Comparison of ENCODE assay signal across 8 cellular contexts in genomic region chr11:32891657-32892354, GRCh38. TPM values are rescaled to one million over a fixed set of nuclear protein-coding genes. Genes with fewer than 3 reads are reported as not detected.
DNase-seq lines count a peak whose midpoint lies in the region; ATAC-seq, FAIRE-seq and TF ChIP-seq lines count a peak whose summit lies in the region.

No MANE protein-coding gene starts in this region.

- CTCF ChIA-PET in endothelial cell of umbilical vein (lab: Charles Lee) = interaction anchor here (0.6 to 3.0 kb wide), 4 partner anchors 14 to 174 kb away, joined by 3 to 14 read pairs (median 4); no protein-coding TSS in a partner anchor

- POLR2A ChIA-PET in endothelial cell of umbilical vein (lab: Charles Lee) = interaction anchor here (0.8 kb wide), 1 partner anchor 147 kb away, joined by 3 read pairs; the partner anchor contains the start of gene TCP11L1

- H3K27me3 ChIP-seq in BLaER1 treated with 17β-estradiol and CSF1 and Interleukin-3, amounts not matched to agents 10 nM and 100 nM = no peaks in the 10 kb centered on the region
- H3K27me3 ChIP-seq in H9 (ENCODE audit: insufficient read depth, low read length) (no peaks in the 10 kb centered on the region), endothelial cell of umbilical vein (ENCODE audit: control insufficient read depth in 2 of 2, insufficient read depth in 2 of 2, low read length in 2 of 2) (no peaks in the 10 kb centered on the region), neuronal stem cell (ENCODE audit: control insufficient read depth in 3 of 3, insufficient read depth in 3 of 3, low read depth in 1 of 3, low read length in 3 of 3) (no peaks in the 10 kb centered on the region)

- peak; percentile 26 for FAIRE-seq in endothelial cell of umbilical vein (lab: Jason Lieb, UNC)

- TF ChIP-seq CTCF in H9 (conservative IDR thresholded peaks at IDR 0.05) (no peak), endothelial cell of umbilical vein (IDR thresholded peaks at IDR 0.05; ENCODE audit: extremely low read depth in 1 of 2, insufficient read depth in 1 of 2, low read depth in 1 of 2, low read length in 2 of 2) (no peak)

- H4K91ac ChIP-seq in H9 (ENCODE audit: insufficient read length, low read depth, low read length) (no peak overlapping the region), neuronal stem cell (ENCODE audit: low read depth, low read length, poor library complexity) (no peak overlapping the region)

- peak overlapping the region; percentile 74 to 93 for H3K4me3 Mint-ChIP-seq in H9

- H3K9me3 ChIP-seq in BLaER1 treated with 17β-estradiol and CSF1 and Interleukin-3, amounts not matched to agents 10 nM and 100 nM (replicated peaks in 1 of 11) = peaks cover 7 to 18% (median 14%) of the 10 kb centered on the region in 11 experiments; a peak in 17 of 22 replicates
- H3K9me3 ChIP-seq in H9 (ENCODE audit: control insufficient read depth, low read depth, low read length) = no peaks in the 10 kb centered on the region
- no peaks in the 10 kb centered on the region for H3K9me3 ChIP-seq in endothelial cell of umbilical vein (replicated peaks; ENCODE audit: control insufficient read depth, insufficient read depth, low read length)
- H3K9me3 ChIP-seq in neuronal stem cell (replicated peaks in 1 of 2; ENCODE audit: control insufficient read depth in 2 of 2, insufficient read depth in 1 of 2, low read depth in 1 of 2, low read length in 2 of 2) = peaks cover 0 to 2% of the 10 kb centered on the region in 2 donors

- H3K27ac Mint-ChIP-seq in H9 = peak overlapping the region; percentile 55 to 100 (median 100)

- H3K18ac ChIP-seq in H9 (ENCODE audit: insufficient read length, low read depth, low read length) (peak overlapping the region; percentile 52), neuronal stem cell (ENCODE audit: low read length) (no peak overlapping the region)

- H3K36me3 ChIP-seq in BLaER1 treated with 17β-estradiol and CSF1 and Interleukin-3, amounts not matched to agents 10 nM and 100 nM = peaks cover 0 to 12% (median 0%) of the 10 kb centered on the region in 11 experiments; a peak in 6 of 22 replicates
- H3K36me3 ChIP-seq in endothelial cell of umbilical vein (ENCODE audit: control insufficient read depth in 2 of 2, extremely low read depth in 1 of 2, insufficient read depth in 2 of 2, low read length in 2 of 2) (no peaks in the 10 kb centered on the region), neuronal stem cell (replicated peaks in 1 of 2; ENCODE audit: control insufficient read depth in 2 of 2, insufficient read depth in 2 of 2, low read length in 2 of 2) (peaks cover 0 to 3% of the 10 kb centered on the region in 2 donors)

- H2BK120ac ChIP-seq in H9 (ENCODE audit: low read depth, low read length, poor library complexity, severe bottlenecking) = no peak overlapping the region
- H2BK120ac ChIP-seq in neuronal stem cell (ENCODE audit: low read depth, low read length) = peak overlapping the region; percentile 94

- H3T11ph ChIP-seq in H9 (ENCODE audit: low read length) = no peak overlapping the region

- H3K9ac ChIP-seq in BLaER1 treated with 17β-estradiol and CSF1 and Interleukin-3, amounts not matched to agents 10 nM and 100 nM = peak overlapping the region; percentile 94 to 99 (median 97)
- H3K9ac ChIP-seq in H9 (ENCODE audit: extremely low read depth, insufficient read length, low read length) (peak overlapping the region; percentile 85), endothelial cell of umbilical vein (replicated peaks; ENCODE audit: extremely low read depth, insufficient read depth, low read length) (peak overlapping the region; percentile 86), neuronal stem cell (ENCODE audit: low read depth, low read length, poor library complexity) (peak overlapping the region; percentile 88)

- no peak overlapping the region for H2BK12ac ChIP-seq in H9 (ENCODE audit: insufficient read length, low read depth, low read length)
- H2BK12ac ChIP-seq in neuronal stem cell (ENCODE audit: low read length) = no peak overlapping the region

- H3K23ac ChIP-seq in H9 (ENCODE audit: insufficient read length, low read depth, low read length) = no peak overlapping the region
- H3K23ac ChIP-seq in neuronal stem cell (ENCODE audit: low read depth, low read length, poor library complexity) = no peak overlapping the region

- no peak overlapping the region for H2BK15ac ChIP-seq in H9 (ENCODE audit: low read depth, low read length)
- H2BK15ac ChIP-seq in neuronal stem cell (ENCODE audit: low read length) = no peak overlapping the region

- H3K27me3 Mint-ChIP-seq in H9 (ENCODE audit: low read depth) = no peaks in the 10 kb centered on the region

- peak overlapping the region; percentile 76 to 93 (median 84) for H3K4me2 ChIP-seq in BLaER1 treated with 17β-estradiol and CSF1 and Interleukin-3, amounts not matched to agents 10 nM and 100 nM
- peak overlapping the region; percentile 79 for H3K4me2 ChIP-seq in H9 (ENCODE audit: insufficient read depth, insufficient read length, low read length)
- peak overlapping the region; percentile 90 for H3K4me2 ChIP-seq in endothelial cell of umbilical vein (ENCODE audit: insufficient read depth, low read length)
- H3K4me2 ChIP-seq in neuronal stem cell (ENCODE audit: insufficient read depth, low read length, poor library complexity, severe bottlenecking) = peak overlapping the region; percentile 86

- H3K4ac ChIP-seq in H9 (ENCODE audit: low read depth, low read length) = no peak overlapping the region; the same call in 1 of the 2 replicates
- H3K4ac ChIP-seq in neuronal stem cell (ENCODE audit: low read length) = no peak overlapping the region

- H4K8ac ChIP-seq in H9 (replicated peaks; ENCODE audit: insufficient read length, low read depth, low read length) (no peak overlapping the region), neuronal stem cell (ENCODE audit: low read depth, low read length) (no peak overlapping the region)

- no CpG with 5 or more reads among the region's 10 CpGs for WGBS in H9 (ENCODE audit: extremely low coverage, insufficient read length, low lambda C conversion rate)
- WGBS in neuronal stem cell (ENCODE audit: extremely low coverage in 2 of 2, insufficient read length in 2 of 2, insufficient replicate concordance in 1 of 2), 2 donors = no CpG with 5 or more reads among the region's 10 CpGs

- no peak overlapping the region for H2BK20ac ChIP-seq in H9 (ENCODE audit: low read depth, low read length, poor library complexity, severe bottlenecking)

- no peak for ATAC-seq in GM19328 (IDR thresholded peaks at IDR 0.05; ENCODE audit: unreplicated experiment)

- dilution Hi-C loops in endothelial cell of umbilical vein (cut with MboI; ENCODE audit: extremely low pct_ligation_motif_present, low sequenced_read_pairs) = no loop called here

- BruUV-seq in endothelial cell of umbilical vein (replicated peaks; lab: Mats Ljungman, UMichigan) = TSS peak; percentile 32

- H3K79me2 ChIP-seq in H9 (ENCODE audit: insufficient read depth, low read length) (peaks cover 30% of the 10 kb centered on the region), endothelial cell of umbilical vein (ENCODE audit: control insufficient read depth, insufficient read depth, low read length) (peaks cover 35% of the 10 kb centered on the region)

- no peaks in the 10 kb centered on the region for H3K79me1 ChIP-seq in H9 (ENCODE audit: insufficient read depth, low read depth, low read length, poor library complexity, severe bottlenecking)
- peaks cover 1% of the 10 kb centered on the region for H3K79me1 ChIP-seq in neuronal stem cell (ENCODE audit: low read depth, low read length)

- peak overlapping the region; percentile 95 to 99 (median 97) for H3K27ac ChIP-seq in BLaER1 treated with 17β-estradiol and CSF1 and Interleukin-3, amounts not matched to agents 10 nM and 100 nM
- peak overlapping the region; percentile 76 for H3K27ac ChIP-seq in H9 (ENCODE audit: insufficient read length, low read depth, low read length)
- peak overlapping the region; percentile 81 for H3K27ac ChIP-seq in endothelial cell of umbilical vein (ENCODE audit: insufficient read depth, low read depth, low read length)
- peak overlapping the region; percentile 97 for H3K27ac ChIP-seq in neuronal stem cell (replicated peaks; ENCODE audit: low read length)

- H4K20me1 ChIP-seq in BLaER1 treated with 17β-estradiol and CSF1 and Interleukin-3, amounts not matched to agents 10 nM and 100 nM = peaks cover 0 to 21% (median 17%) of the 10 kb centered on the region in 11 experiments; a peak in 15 of 22 replicates
- no peaks in the 10 kb centered on the region for H4K20me1 ChIP-seq in H9 (ENCODE audit: control insufficient read depth, insufficient read depth, insufficient read length)
- no peaks in the 10 kb centered on the region for H4K20me1 ChIP-seq in endothelial cell of umbilical vein (replicated peaks; ENCODE audit: control insufficient read depth, extremely low read depth, insufficient read depth, low read length)

- no peak overlapping the region for H2AFZ ChIP-seq in H9 (ENCODE audit: low read length)
- H2AFZ ChIP-seq in endothelial cell of umbilical vein (ENCODE audit: low read depth, low read length) = peak overlapping the region; percentile 92
- peak overlapping the region; percentile 95 for H2AFZ ChIP-seq in neuronal stem cell (ENCODE audit: low read length)

- no peak overlapping the region for H4K5ac ChIP-seq in H9 (ENCODE audit: insufficient read length, low read depth, low read length)

- H3K4me1 ChIP-seq in BLaER1 treated with 17β-estradiol and CSF1 and Interleukin-3, amounts not matched to agents 10 nM and 100 nM = peaks cover 21 to 36% (median 31%) of the 10 kb centered on the region in 10 experiments
- no peaks in the 10 kb centered on the region; the same call in 1 of the 2 replicates for H3K4me1 ChIP-seq in H9 (ENCODE audit: insufficient read depth, low read length)
- peaks cover 13% of the 10 kb centered on the region for H3K4me1 ChIP-seq in endothelial cell of umbilical vein (ENCODE audit: control insufficient read depth, extremely low read depth, insufficient read depth, low read length)
- peaks cover 2 to 13% of the 10 kb centered on the region in 2 donors for H3K4me1 ChIP-seq in neuronal stem cell (ENCODE audit: control insufficient read depth in 2 of 2, insufficient read depth in 1 of 2, low read depth in 1 of 2, low read length in 2 of 2)

- no peak overlapping the region for H2BK5ac ChIP-seq in H9 (ENCODE audit: insufficient read length, low read length)
- H2BK5ac ChIP-seq in neuronal stem cell (ENCODE audit: low read length) = peak overlapping the region; percentile 99

- DNase-seq in H9 = no peak
- DNase-seq in RKO (ENCODE audit: low spot score) = peak; percentile 39
- peak; percentile 11 for DNase-seq in endothelial cell of umbilical vein (ENCODE audit: low read depth, low spot score)
- no peak for DNase-seq in neuronal stem cell (ENCODE audit: low spot score)
- no peak for DNase-seq in activated effector memory CD4-positive, alpha-beta T cell treated with anti-CD3 and anti-CD28 coated beads, Interleukin-2, amount 50 U/mL, for 16 hours
- no peak for DNase-seq in putamen (ENCODE audit: low spot score)

- peaks cover 21 to 43% (median 33%) of the 10 kb centered on the region in 3 experiments for H3K36me3 Mint-ChIP-seq in H9 (ENCODE audit: insufficient read depth in 1 of 3, low read depth in 3 of 3)

- H3K14ac ChIP-seq in H9 (ENCODE audit: insufficient read depth, low read length) (peak overlapping the region; percentile 70; the same call in 1 of the 2 replicates), neuronal stem cell (ENCODE audit: low read length) (no peak overlapping the region)

- H2AK5ac ChIP-seq in H9 (ENCODE audit: insufficient read length, low read length) (no peak overlapping the region), neuronal stem cell (ENCODE audit: low read depth, low read length) (no peak overlapping the region)

- peaks cover 33 to 34% of the 10 kb centered on the region in 2 experiments for H3K4me1 Mint-ChIP-seq in H9

- peaks cover 4% of the 10 kb centered on the region for H3K23me2 ChIP-seq in H9 (ENCODE audit: insufficient read length, low read depth, low read length, poor library complexity, severe bottlenecking)

- H3K56ac ChIP-seq in H9 (ENCODE audit: insufficient read length, low read depth, low read length) = no peak overlapping the region

- H3K9me3 Mint-ChIP-seq in H9 = peaks cover 21 to 23% of the 10 kb centered on the region in 2 experiments

- intact Hi-C loops in endothelial cell of umbilical vein (cut with micrococcal nuclease) = loop anchor here (5.0 to 10.0 kb wide), 3 partner anchors 310 to 810 kb away; partner anchors contain the start of genes C11orf91 and EIF3M

- peak overlapping the region; percentile 72 to 97 (median 89) for H3K4me3 ChIP-seq in BLaER1 treated with 17β-estradiol and CSF1 and Interleukin-3, amounts not matched to agents 10 nM and 100 nM
- H3K4me3 ChIP-seq in endothelial cell of umbilical vein (replicated peaks in 1 of 3; ENCODE audit: insufficient read depth in 1 of 3, low read depth in 1 of 3, low read length in 3 of 3) = peak overlapping the region; percentile 50 to 93 (median 64)
- H3K4me3 ChIP-seq in neuronal stem cell (ENCODE audit: low read length in 2 of 2) = peak overlapping the region; percentile 84 to 85

- no peak for TF ChIP-seq POLR2A in endothelial cell of umbilical vein (IDR thresholded peaks at IDR 0.05; ENCODE audit: low read depth, low read length)

- no peaks in the 10 kb centered on the region for H3K9me1 ChIP-seq in endothelial cell of umbilical vein (replicated peaks; ENCODE audit: control insufficient read depth, extremely low read depth, insufficient read depth, low read length)

RNA-seq across cellular contexts. Expression of gene QSER1, which starts 0.8 kb away (rescaled TPM):
- 128 and 139 TPM in 2 replicates for total RNA-seq in H9 (2021)
- 31.1 and 36.6 TPM in 2 replicates for total RNA-seq in endothelial cell of umbilical vein
- 4.1 and 5.5 TPM in 2 replicates for polyA plus RNA-seq in endothelial cell of umbilical vein
- 6.1 TPM in 2 replicates for polyA plus RNA-seq in endothelial cell of umbilical vein (2011; cell fraction: cytosol; rRNA removed)
- 17.3 and 21.8 TPM in 2 replicates for polyA plus RNA-seq in endothelial cell of umbilical vein (2011; cell fraction: nucleus; rRNA removed)
- 15.5 and 19.4 TPM in 2 replicates for polyA plus RNA-seq in endothelial cell of umbilical vein (2012)
- 23.2 and 28.4 TPM in 2 replicates for polyA minus RNA-seq in endothelial cell of umbilical vein
- 54.7 TPM for polyA minus RNA-seq in endothelial cell of umbilical vein (2011; cell fraction: cytosol; rRNA and poly(A)+ RNA removed)
- 28.9 and 37.9 TPM in 2 replicates for polyA minus RNA-seq in endothelial cell of umbilical vein (2011; cell fraction: nucleus; rRNA and poly(A)+ RNA removed)
- polyA plus RNA-seq in neuronal stem cell (2013, experiment 1 of 2) = 26.0 TPM
- polyA plus RNA-seq in neuronal stem cell (2013, experiment 2 of 2) = 27.4 TPM

Comparison
In these comparisons a context has a peak if more than half of its experiments do, and no peak if none do; other contexts are left out.
1. DNase-seq: peak in RKO (single experiment) and endothelial cell of umbilical vein (single experiment); none in H9 (single experiment), neuronal stem cell (single experiment), activated effector memory CD4-positive, alpha-beta T cell treated with anti-CD3 and anti-CD28 coated beads, Interleukin-2, amount 50 U/mL, for 16 hours (single experiment) and putamen (single experiment).
2. Peak in every context shown above with its lines, with median percentiles within 50 percentile points of each other: H3K27ac ChIP-seq, H3K4me2 ChIP-seq, H3K4me3 ChIP-seq and H3K9ac ChIP-seq.